Comparison of ENCODE assay signal across 8 cellular contexts in genomic region chr2:152134488-152135280, GRCh38. TPM values are rescaled to one million over a fixed set of nuclear protein-coding genes. Genes with fewer than 3 reads are reported as not detected.
DNase-seq lines count a peak whose midpoint lies in the region; ATAC-seq, FAIRE-seq and TF ChIP-seq lines count a peak whose summit lies in the region.

No MANE protein-coding gene starts in this region.

- DNase-seq in GM18507 (ENCODE audit: extremely low spot score, insufficient read length, low read depth) (peak; percentile 7), NAMALWA (ENCODE audit: low spot score) (peak; percentile 14), fibroblast of pulmonary artery (ENCODE audit: low read depth) (peak; percentile 42), T-helper 9 cell (no peak), cerebellar nuclear complex (lab: John Stamatoyannopoulos, UW) (no peak), gastrocnemius medialis (no peak), epidermal melanocyte (ENCODE audit: insufficient read length, low spot score) (no peak)

- FAIRE-seq in GM18507 (lab: Jason Lieb, UNC) = peak; percentile 79

- H3K4me3 ChIP-seq in fibroblast of pulmonary artery (replicated peaks; ENCODE audit: low read depth, low read length) (no peak overlapping the region), gastrocnemius medialis (no peak overlapping the region)

- TF ChIP-seq CTCF in fibroblast of pulmonary artery (IDR thresholded peaks at IDR 0.05; ENCODE audit: low read length, missing control alignments) (no peak), gastrocnemius medialis (IDR thresholded peaks at IDR 0.05 in 4 of 5, conservative IDR thresholded peaks at IDR 0.05 in 1 of 5) (no peak)

- intact Hi-C loops in gastrocnemius medialis (cut with DNase I; ENCODE audit: low total_unique reads) = no loop called here

- in situ Hi-C loops in gastrocnemius medialis (cut with MboI; ENCODE audit: low sequenced_read_pairs in 4 of 4) = no loop called here

- no peaks in the 10 kb centered on the region for H3K27me3 ChIP-seq in gastrocnemius medialis

- peak; percentile 87 for ATAC-seq in GM21723 (IDR thresholded peaks at IDR 0.05; ENCODE audit: unreplicated experiment)
- ATAC-seq in gastrocnemius medialis = no peak

- TF ChIP-seq POLR2A in gastrocnemius medialis (IDR thresholded peaks at IDR 0.05) = no peak

- peaks cover 0 to 2% of the 10 kb centered on the region in 2 donors for H3K36me3 ChIP-seq in gastrocnemius medialis

- H3K9me3 ChIP-seq in gastrocnemius medialis = no peaks in the 10 kb centered on the region

- no peaks in the 10 kb centered on the region for H3K4me1 ChIP-seq in gastrocnemius medialis

- H3K27ac ChIP-seq in gastrocnemius medialis = no peak overlapping the region

RNA-seq across cellular contexts. Expression of gene CACNB4, which starts 35.8 kb away (rescaled TPM):
- under 1 TPM; 0.04 to 0.56 (median 0.36) TPM for total RNA-seq in gastrocnemius medialis

RNA-seq across cellular contexts. Expression of gene STAM2, which starts 40.9 kb away (rescaled TPM):
- total RNA-seq in gastrocnemius medialis = 10 to 100 TPM; 16.7 to 31.8 (median 20.3) TPM

Comparison
In these comparisons a context has a peak if more than half of its experiments do, and no peak if none do; other contexts are left out.
1. DNase-seq: peak in GM18507 (single experiment), NAMALWA (single experiment) and fibroblast of pulmonary artery (single experiment); none in T-helper 9 cell (single experiment), cerebellar nuclear complex (0 of 2), gastrocnemius medialis (0 of 2) and epidermal melanocyte (single experiment).